In the genomic region with DNA sequence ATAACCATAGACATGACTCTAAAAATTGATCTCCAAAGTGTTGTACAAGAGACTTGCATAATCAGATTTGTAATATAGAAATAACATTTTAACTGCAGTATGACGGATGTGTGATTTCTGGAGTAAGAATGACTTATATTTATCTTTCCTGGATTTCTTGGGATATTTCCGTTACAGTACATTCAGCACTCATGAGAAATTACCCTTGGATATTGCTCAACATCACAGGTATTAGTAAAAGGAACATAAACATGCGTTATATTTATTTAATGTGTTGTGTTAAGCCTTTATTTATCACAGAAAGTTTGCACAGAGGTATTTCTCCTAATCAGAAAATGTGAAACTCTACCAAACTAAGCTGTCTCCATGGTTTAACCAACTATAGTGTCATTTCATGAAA, we compare ENCODE assay signal across 5 cellular contexts.
"Had no signal": no experiment of that assay in that cellular context is flagged by ENCODE, and none has a peak within 500 bp of the region (broad histone marks: within the 10 kb centered on the region; RNA-seq: fewer than 3 reads in every experiment).

No MANE protein-coding gene starts in this region.

- H3K27ac Mint-ChIP-seq: GM23338, H9 had no signal

- ATAC-seq: GM23338 had no signal

- H3K27ac ChIP-seq: HL-60 had no signal

- H3K4me1 Mint-ChIP-seq: GM23338, H9 had no signal

- H2AFZ ChIP-seq: GM23338 had no signal

- H3K4me3 ChIP-seq: GM23338 had no signal

- H3K9me3 Mint-ChIP-seq: GM23338, H9 had no signal

- DNase-seq: H9, HCEC 1CT, IMR-90 had no signal

- H3K4me2 ChIP-seq: GM23338 had no signal

- H3K4me3 Mint-ChIP-seq: GM23338, H9 had no signal
